19 cellular contexts compared by ENCODE assay signal in genomic region chr14:30058401-30058800, GRCh38.
"Had no signal": no experiment of that assay in that cellular context is flagged by ENCODE, and none has a peak within 500 bp of the region (broad histone marks: within the 10 kb centered on the region; RNA-seq: fewer than 3 reads in every experiment).

No MANE protein-coding gene starts in this region.

- H3K4me3 ChIP-seq: colonic mucosa, lung, thyroid gland had no signal

- H3K27ac ChIP-seq: colonic mucosa, thyroid gland had no signal

- DNase-seq: activated B cell treated with CpG ODN at 0.5 μM for 24 hours; activated CD4-positive, alpha-beta memory T cell treated with anti-CD3 and anti-CD28 coated beads for 36 hours; activated CD4-positive, alpha-beta T cell treated with anti-CD3 and anti-CD28 coated beads for 4 hours; activated T-cell treated with anti-CD3 and anti-CD28 coated beads for 4 hours; amniotic stem cell; central memory CD4-positive, alpha-beta T cell; colonic mucosa; endodermal cell; hippocampal formation; islet precursor cell; nucleus accumbens; retina; stimulated activated CD4-positive, alpha-beta T cell treated with anti-CD3 and anti-CD28 coated beads, Interleukin-12 subunit alpha, Interleukin-12 subunit beta, amount 100 ng/mL, for 4 hours; stimulated activated CD4-positive, alpha-beta T cell treated with anti-CD3 and anti-CD28 coated beads, Interleukin-1b, Interleukin-23, amount 100 ng/mL, for 48 hours; stimulated activated CD8-positive, alpha-beta memory T cell treated with anti-CD3 and anti-CD28 coated beads, Interleukin-4, amount 100 ng/mL, for 48 hours; stimulated activated naive CD4-positive, alpha-beta T cell treated with Interleukin-2 at 50 U/mL for 16 hours; thyroid gland had no signal

- ATAC-seq: left lobe of liver had no signal

- H3K9me3 ChIP-seq: colonic mucosa, thyroid gland had no signal

- H3K36me3 ChIP-seq: colonic mucosa, thyroid gland had no signal

- H3K27me3 ChIP-seq: colonic mucosa, thyroid gland had no signal

- H3K4me1 ChIP-seq: colonic mucosa, thyroid gland had no signal
